ENCODE assay signal across 28 cellular contexts in the genomic region with DNA sequence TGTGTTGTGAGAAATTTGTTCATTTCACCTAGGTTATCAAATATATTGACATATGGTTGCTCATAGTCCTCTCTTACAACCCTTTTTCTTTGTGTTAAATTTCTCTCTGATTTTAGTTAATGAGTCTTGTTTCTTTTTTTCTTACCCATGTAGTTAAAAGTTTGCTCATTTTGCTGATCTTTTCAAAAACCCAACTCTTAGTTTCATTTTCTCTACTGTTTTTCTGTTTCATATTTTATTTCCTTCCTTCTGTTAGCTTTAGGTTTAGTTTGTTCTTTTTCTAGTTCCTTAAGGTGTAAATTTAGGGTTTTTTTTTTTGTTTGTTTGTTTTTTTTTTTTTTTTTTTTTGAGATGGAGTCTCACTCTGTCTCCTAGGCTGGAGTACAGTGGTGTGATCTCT. TPM values are rescaled to one million over a fixed set of nuclear protein-coding genes. Genes with fewer than 3 reads are reported as not detected.
DNase-seq lines count a peak whose midpoint lies in the region; ATAC-seq, FAIRE-seq and TF ChIP-seq lines count a peak whose summit lies in the region.
"Had no signal": no experiment of that assay in that cellular context is flagged by ENCODE, and none has a peak within 500 bp of the region (broad histone marks: within the 10 kb centered on the region; RNA-seq: fewer than 3 reads in every experiment).

No MANE protein-coding gene starts in this region.

- TF ChIP-seq RAD21 in HepG2 (CRISPR knock-in tag; IDR thresholded peaks at IDR 0.05): no peak
- TF ChIP-seq RAD21 in K562 (CRISPR knock-in tag; conservative IDR thresholded peaks at IDR 0.05 in 1 of 2, IDR thresholded peaks at IDR 0.05 in 1 of 2): no peak

- POLR2A ChIA-PET in HepG2 (lab: Yijun Ruan, JAX) (no interaction called here), K562 (lab: Yijun Ruan, JAX) (interaction anchor here (0.7 kb wide), 1 partner anchor 884 kb away, joined by 3 read pairs; no protein-coding TSS in a partner anchor)

- in situ Hi-C loops in HepG2 (cut with HindIII; ENCODE audit: extremely low pct_ligation_motif_present, low pct_unique_long_range_greater_than_20kb) (no loop called here), K562 (cut with MboI) (no loop called here)

- CTCF ChIA-PET in HepG2 (lab: Yijun Ruan, JAX; ENCODE audit: low intra/inter-chr PET ratio, low total read pairs) (no interaction called here), K562 (lab: Yijun Ruan, JAX; ENCODE audit: low intra/inter-chr PET ratio) (no interaction called here)

- TF ChIP-seq EP300 in HepG2 (IDR thresholded peaks at IDR 0.05; ENCODE audit: low read depth in 2 of 2, low read length in 2 of 2): no peak
- TF ChIP-seq EP300 in HepG2 (CRISPR knock-in tag; IDR thresholded peaks at IDR 0.05; ENCODE audit: borderline replicate concordance): no peak
- no peak for TF ChIP-seq EP300 in K562 (IDR thresholded peaks at IDR 0.05; ENCODE audit: low read length)

- no peaks in the 10 kb centered on the region for H3K9me1 ChIP-seq in K562 (ENCODE audit: control insufficient read depth, insufficient read depth, low read length)

- no peaks in the 10 kb centered on the region for H3K79me2 ChIP-seq in HepG2 (ENCODE audit: insufficient read depth, low read length)
- no peaks in the 10 kb centered on the region for H3K79me2 ChIP-seq in MM.1S (ENCODE audit: low read length)
- no peaks in the 10 kb centered on the region for H3K79me2 ChIP-seq in K562 (ENCODE audit: control insufficient read depth, insufficient read depth, low read length)

- DNase-seq in HepG2 (ENCODE audit: low spot score) (no peak), right lobe of liver (no peak), MM.1S (peak; percentile 69), K562 (ENCODE audit: extremely low read depth in 1 of 4, low spot score in 3 of 4) (no peak), NCI-H524 (lab: John Stamatoyannopoulos, UW) (no peak), RPMI8226 (no peak)
- DNase-seq: BE2C; CD8-positive, alpha-beta memory T cell; DMS 273 treated with DMSO at 0.1 percent for 48 hours; DMS79; EL; GF-D8; Kasumi-1; MV-4-11; NCI-H1105; NCI-H1436 treated with DMSO at 0.1 percent for 48 hours; NCI-H187 treated with DMSO at 0.1 percent for 48 hours; NCI-H2171 treated with DMSO at 0.1 percent for 48 hours; NCI-H524 treated with DMSO at 0.1 percent for 48 hours; NCI-H774; NK-92 treated with Interleukin-12 subunit alpha and Interleukin-12 subunit beta, amount 100 ng/mL, for 24 hours; PC-9; Right ventricle myocardium superior had no signal

- H3K9me3 ChIP-seq in HepG2 (ENCODE audit: low read length) (no peaks in the 10 kb centered on the region), right lobe of liver (no peaks in the 10 kb centered on the region), MM.1S (replicated peaks; ENCODE audit: insufficient read depth, low read length) (no peaks in the 10 kb centered on the region), K562 (replicated peaks; ENCODE audit: control insufficient read depth, insufficient read depth, low read depth, low read length) (no peaks in the 10 kb centered on the region)
- H3K9me3 ChIP-seq: BE2C, SJSA1 had no signal

- ATAC-seq in HepG2 (no peak), right lobe of liver (no peak), K562 (no peak), HG03469 (IDR thresholded peaks at IDR 0.05; ENCODE audit: unreplicated experiment) (no peak)

- H3K27me3 ChIP-seq in HepG2 (ENCODE audit: control insufficient read depth in 1 of 2, insufficient read depth in 2 of 2, low read length in 2 of 2) (no peaks in the 10 kb centered on the region), right lobe of liver (no peaks in the 10 kb centered on the region), MM.1S (replicated peaks; ENCODE audit: insufficient read depth, low read length) (no peaks in the 10 kb centered on the region), K562 (ENCODE audit: control insufficient read depth in 2 of 2, insufficient read depth in 2 of 2, low read length in 2 of 2) (no peaks in the 10 kb centered on the region)
- H3K27me3 ChIP-seq: BE2C, SJSA1 had no signal

- no peak overlapping the region for H2AFZ ChIP-seq in HepG2 (ENCODE audit: low read length)
- H2AFZ ChIP-seq in MM.1S (ENCODE audit: low read length): peak overlapping the region; percentile 18; the same call in 1 of the 2 replicates
- H2AFZ ChIP-seq in K562 (ENCODE audit: low read depth, low read length): no peak overlapping the region
- H2AFZ ChIP-seq: PC-9 had no signal

- H3K36me3 ChIP-seq in HepG2 (replicated peaks in 1 of 2; ENCODE audit: control insufficient read depth in 1 of 2, insufficient read depth in 2 of 2, low read length in 2 of 2): no peaks in the 10 kb centered on the region
- no peaks in the 10 kb centered on the region for H3K36me3 ChIP-seq in right lobe of liver
- no peaks in the 10 kb centered on the region for H3K36me3 ChIP-seq in MM.1S (replicated peaks; ENCODE audit: insufficient read depth, low read length)
- no peaks in the 10 kb centered on the region for H3K36me3 ChIP-seq in K562 (ENCODE audit: control insufficient read depth, insufficient read depth, low read length)
- H3K36me3 ChIP-seq: BE2C had no signal

- H3K9ac ChIP-seq in HepG2 (ENCODE audit: insufficient read depth, low read depth, low read length) (no peak overlapping the region), MM.1S (ENCODE audit: low read length) (peak overlapping the region; percentile 11; the same call in 1 of the 2 replicates), K562 (ENCODE audit: insufficient read depth in 1 of 2, low read depth in 2 of 2, low read length in 2 of 2) (no peak overlapping the region)

- no peak for TF ChIP-seq POLR2A in HepG2 (IDR thresholded peaks at IDR 0.05; ENCODE audit: insufficient read depth in 1 of 2, low read depth in 2 of 2, low read length in 2 of 2)
- no peak for TF ChIP-seq POLR2A in right lobe of liver (IDR thresholded peaks at IDR 0.05)
- no peak for TF ChIP-seq POLR2A in K562 (conservative IDR thresholded peaks at IDR 0.05)

- H3K4me2 ChIP-seq in HepG2 (ENCODE audit: low read depth, low read length) (no peak overlapping the region), MM.1S (ENCODE audit: low read depth, low read length) (peak overlapping the region; percentile 63), K562 (ENCODE audit: insufficient read depth, low read length) (no peak overlapping the region)
- H3K4me2 ChIP-seq: PC-9 had no signal

- intact Hi-C loops in HepG2 (cut with micrococcal nuclease; ENCODE audit: unreplicated experiment): no loop called here
- intact Hi-C loops in right lobe of liver (cut with DNase I): no loop called here
- intact Hi-C loops in K562 (cut with micrococcal nuclease): no loop called here

- no peak for FAIRE-seq in HepG2 (lab: Jason Lieb, UNC)
- FAIRE-seq in K562 (lab: Jason Lieb, UNC): no peak
- FAIRE-seq: GM12891, GM19239 had no signal

- no peaks in the 10 kb centered on the region for H3K4me1 ChIP-seq in HepG2 (ENCODE audit: insufficient read depth, low read length)
- no peaks in the 10 kb centered on the region for H3K4me1 ChIP-seq in right lobe of liver
- H3K4me1 ChIP-seq in MM.1S (ENCODE audit: low read length): peaks cover 11% of the 10 kb centered on the region
- no peaks in the 10 kb centered on the region for H3K4me1 ChIP-seq in K562 (replicated peaks in 1 of 2; ENCODE audit: control insufficient read depth in 2 of 2, insufficient read depth in 2 of 2, low read length in 2 of 2)
- H3K4me1 ChIP-seq: BE2C, SJSA1 had no signal

- H3K4me3 ChIP-seq in HepG2 (replicated peaks in 1 of 3; ENCODE audit: insufficient read depth in 1 of 3, low read depth in 2 of 3, low read length in 3 of 3): no peak overlapping the region
- no peak overlapping the region for H3K4me3 ChIP-seq in right lobe of liver
- H3K4me3 ChIP-seq in MM.1S (ENCODE audit: low read length): 0 out of 2 replicates have a peak overlapping the region, but pooled peaks have one; percentile 9
- no peak overlapping the region for H3K4me3 ChIP-seq in K562
- H3K4me3 ChIP-seq: PC-9, SJSA1 had no signal

- H3K9me2 ChIP-seq in MM.1S (replicated peaks; ENCODE audit: insufficient read depth, low read length): no peaks in the 10 kb centered on the region

- H4K20me1 ChIP-seq in HepG2 (ENCODE audit: insufficient read depth, low read length): no peaks in the 10 kb centered on the region
- H4K20me1 ChIP-seq in MM.1S (ENCODE audit: insufficient read depth, low read length): no peaks in the 10 kb centered on the region
- H4K20me1 ChIP-seq in K562 (replicated peaks; ENCODE audit: control insufficient read depth, insufficient read depth, low read length): no peaks in the 10 kb centered on the region

- H3F3A ChIP-seq in MM.1S (ENCODE audit: insufficient read depth, low read length): peaks cover 8% of the 10 kb centered on the region

- no peak for TF ChIP-seq CTCF in HepG2 (CRISPR knock-in tag; IDR thresholded peaks at IDR 0.05)
- TF ChIP-seq CTCF in right lobe of liver (IDR thresholded peaks at IDR 0.05): no peak
- no peak for TF ChIP-seq CTCF in MM.1S (IDR thresholded peaks at IDR 0.05; ENCODE audit: low read length)
- TF ChIP-seq CTCF in K562 (IDR thresholded peaks at IDR 0.05 in 2 of 3, conservative IDR thresholded peaks at IDR 0.05 in 1 of 3; ENCODE audit: insufficient read depth in 2 of 3, low read depth in 1 of 3, low read length in 3 of 3): no peak

- H3K27ac ChIP-seq in HepG2 (ENCODE audit: extremely low read length, insufficient read depth, low read length) (no peak overlapping the region), right lobe of liver (no peak overlapping the region), MM.1S (ENCODE audit: low read length) (peak overlapping the region; percentile 64; the same call in 1 of the 2 replicates), K562 (ENCODE audit: extremely low read depth, low read depth, low read length) (no peak overlapping the region)
- H3K27ac ChIP-seq: HL-60, PC-9, SJSA1 had no signal

- BruUV-seq in HepG2 (replicated peaks; lab: Mats Ljungman, UMichigan) (no TSS peak), K562 (replicated peaks; lab: Mats Ljungman, UMichigan) (no TSS peak)

RNA-seq across cellular contexts. Expression of gene CEP112, which starts 42.4 kb away (rescaled TPM):
- total RNA-seq in HepG2 (2016; rRNA removed; fragmentation: Illumina TruSeq; extraction: Trizol): 2.7 and 3.4 TPM in 2 replicates
- total RNA-seq in HepG2 (2016; cell fraction: cytosol; rRNA removed; fragmentation: Illumina TruSeq; extraction: Trizol; ENCODE audit: low read depth): 3.5 and 4.8 TPM in 2 replicates
- 1.9 and 2.3 TPM in 2 replicates for total RNA-seq in HepG2 (2016; cell fraction: insoluble cytoplasmic fraction; rRNA removed; fragmentation: Illumina TruSeq; extraction: Trizol)
- total RNA-seq in HepG2 (2016; cell fraction: membrane; rRNA removed; fragmentation: Illumina TruSeq; extraction: Trizol): 2.1 and 2.2 TPM in 2 replicates
- total RNA-seq in HepG2 (2016; cell fraction: nucleus; rRNA removed; fragmentation: Illumina TruSeq; extraction: Trizol): 5.8 TPM in 2 replicates
- polyA plus RNA-seq in HepG2 (2011; rRNA removed): 1.1 and 1.2 TPM in 2 replicates
- polyA plus RNA-seq in HepG2 (2011; cell fraction: cytosol; rRNA removed): 1.0 and 1.1 TPM in 2 replicates
- 0.85 and 2.0 TPM in 2 replicates for polyA plus RNA-seq in HepG2 (2011; cell fraction: nucleus; rRNA removed)
- polyA plus RNA-seq in HepG2 (2012): 2.5 and 3.1 TPM in 2 replicates
- polyA plus RNA-seq in HepG2 (2016; cell fraction: cytosol; fragmentation: Illumina TruSeq; extraction: Trizol; ENCODE audit: low read depth): 0.72 TPM in 2 replicates
- polyA plus RNA-seq in HepG2 (2016; cell fraction: insoluble cytoplasmic fraction; fragmentation: Illumina TruSeq; extraction: Trizol; ENCODE audit: low read depth): 2.2 and 2.8 TPM in 2 replicates
- 0.88 and 0.91 TPM in 2 replicates for polyA plus RNA-seq in HepG2 (2016; cell fraction: membrane; fragmentation: Illumina TruSeq; extraction: Trizol; ENCODE audit: low read depth)
- polyA plus RNA-seq in HepG2 (2016; cell fraction: nucleus; fragmentation: Illumina TruSeq; extraction: Trizol; ENCODE audit: insufficient read depth, low read depth): 2.9 and 3.7 TPM in 2 replicates
- polyA minus RNA-seq in HepG2 (2011; rRNA and poly(A)+ RNA removed; ENCODE audit: low replicate concordance): 0.40 and 1.5 TPM in 2 replicates
- polyA minus RNA-seq in HepG2 (2011; cell fraction: cytosol; rRNA and poly(A)+ RNA removed): 1.1 and 2.5 TPM in 2 replicates
- 11.3 and 12.9 TPM in 2 replicates for polyA minus RNA-seq in HepG2 (2011; cell fraction: nucleus; rRNA and poly(A)+ RNA removed)
- 1 to 10 TPM; 2.2 to 4.6 (median 3.9) TPM for total RNA-seq in right lobe of liver
- total RNA-seq in K562 (2011; cell fraction: chromatin; rRNA removed; ENCODE audit: low replicate concordance): not detected in 2 replicates
- total RNA-seq in K562 (2011; cell fraction: nucleolus; rRNA removed): not detected in 2 replicates
- total RNA-seq in K562 (2011; cell fraction: nucleoplasm; rRNA removed): not detected in 2 replicates
- not detected in 2 replicates for total RNA-seq in K562 (2014; rRNA removed)
- not detected in 2 replicates for total RNA-seq in K562 (2014; rRNA removed; fragmentation: Illumina TruSeq; extraction: Trizol)
- total RNA-seq in K562 (2015; rRNA removed; fragmentation: Illumina TruSeq; extraction: Trizol): not detected in 2 replicates
- not detected in 2 replicates for total RNA-seq in K562 (2021)
- not detected in 2 replicates for polyA plus RNA-seq in K562 (2011; rRNA removed)
- not detected in 2 replicates for polyA plus RNA-seq in K562 (2011; cell fraction: cytosol; rRNA removed)
- not detected in 2 replicates for polyA plus RNA-seq in K562 (2011; cell fraction: nucleus; rRNA removed)
- 0.06 and 0.16 TPM in 2 replicates for polyA plus RNA-seq in K562 (2012)
- polyA plus RNA-seq in K562 (2014; fragmentation: Illumina TruSeq; extraction: Trizol): not detected in 2 replicates
- polyA plus RNA-seq in K562 (2014; fragmentation: Nextera tagmentation; extraction: Ambion mirVana): not detected
- 0.84 TPM in 1 of 2 replicates, not detected in the other for polyA plus RNA-seq in K562 (2014; rRNA removed)
- not detected in 2 replicates for polyA minus RNA-seq in K562 (2011; rRNA and poly(A)+ RNA removed)
- polyA minus RNA-seq in K562 (2011; cell fraction: cytosol; rRNA and poly(A)+ RNA removed): not detected in 2 replicates
- not detected in 2 replicates for polyA minus RNA-seq in K562 (2011; cell fraction: nucleus; rRNA and poly(A)+ RNA removed)

Comparison
In these comparisons a context has a peak if more than half of its experiments do, and no peak if none do; other contexts are left out.
1. Of the 241 proteins assayed by ChIP-seq in both HepG2 and K562: peak only in HepG2: MAFF; only in K562: none; in both: none; in neither: 239; mixed calls (peak in some experiments, not most) for 1.